ENCODE assay signal across 24 cellular contexts in genomic region chr2:164369416-164369815, GRCh38.
"Had no signal": no experiment of that assay in that cellular context is flagged by ENCODE, and none has a peak within 500 bp of the region (broad histone marks: within the 10 kb centered on the region; RNA-seq: fewer than 3 reads in every experiment).

No MANE protein-coding gene starts in this region.

- H3K9me3 ChIP-seq: esophagus muscularis mucosa, gastroesophageal sphincter, ovary, psoas muscle, right lobe of liver had no signal

- DNase-seq: activated CD4-positive, alpha-beta T cell treated with anti-CD3 and anti-CD28 coated beads, Interleukin-2, amount 10 ng/mL, durations not matched to agents 7 days and 5 days; activated CD8-positive, alpha-beta T cell treated with anti-CD3 and anti-CD28 coated beads, Interleukin-2, amount 10 ng/mL, durations not matched to agents 7 days and 5 days; activated naive CD4-positive, alpha-beta T cell treated with anti-CD3 and anti-CD28 coated beads for 36 hours; activated T-cell treated with anti-CD3 and anti-CD28 coated beads, Interleukin-2, amount 50 U/mL, for 24 hours; anterior cingulate cortex; cerebellar nuclear complex; effector memory CD4-positive, alpha-beta T cell; heart right ventricle; immature natural killer cell; kidney glomerular epithelial cell; left ventricle myocardium superior; naive B cell; ovary; psoas muscle; right lobe of liver; stimulated activated CD4-positive, alpha-beta T cell treated with anti-CD3 and anti-CD28 coated beads, Interleukin-4, amount 100 ng/mL, for 24 hours had no signal

- H3K27ac Mint-ChIP-seq: activated CD4-positive, alpha-beta T cell treated with anti-CD3 and anti-CD28 coated beads, Interleukin-2, amount 10 ng/mL, durations not matched to agents 7 days and 5 days; activated CD8-positive, alpha-beta T cell treated with anti-CD3 and anti-CD28 coated beads, Interleukin-2, amount 10 ng/mL, durations not matched to agents 7 days and 5 days; activated naive CD4-positive, alpha-beta T cell treated with anti-CD3 and anti-CD28 coated beads for 36 hours; activated T-cell treated with anti-CD3 and anti-CD28 coated beads, Interleukin-2, amount 50 U/mL, for 24 hours; dendritic cell treated with granulocyte-macrophage colony-stimulating factor and Interleukin-4, amounts not matched to agents 40 ng/mL and 50 ng/mL, for 4 days; immature natural killer cell; memory B cell; naive B cell; stimulated activated memory B cell treated with anti-CD40 and anti-IgM and Interleukin-4, amounts not matched to agents 10 μg/mL and 1 μg/mL and 100 μg/mL, for 72 hours; T-helper 1 cell treated with Interleukin-12 subunit alpha and Interleukin-12 subunit beta and Interleukin-4 antibody, amounts not matched to agents 30 μg/mL and 1 μg/mL, for 36 hours had no signal

- ATAC-seq: activated CD4-positive, CD25-positive, alpha-beta regulatory T cell treated with anti-CD3 and anti-CD28 coated beads, Interleukin-2, amount 50 U/mL, for 24 hours; activated CD8-positive, alpha-beta T cell treated with anti-CD3 and anti-CD28 coated beads, Interleukin-2, amount 10 ng/mL, durations not matched to agents 7 days and 5 days; gastroesophageal sphincter; heart right ventricle; left ventricle myocardium superior; psoas muscle; right lobe of liver; stimulated activated memory B cell treated with anti-CD40 and anti-IgM and Interleukin-4, amounts not matched to agents 10 μg/mL and 1 μg/mL and 100 μg/mL, for 72 hours had no signal

- H3K4me3 Mint-ChIP-seq: activated CD4-positive, alpha-beta T cell treated with anti-CD3 and anti-CD28 coated beads, Interleukin-2, amount 10 ng/mL, durations not matched to agents 7 days and 5 days; activated CD8-positive, alpha-beta T cell treated with anti-CD3 and anti-CD28 coated beads, Interleukin-2, amount 10 ng/mL, durations not matched to agents 7 days and 5 days; activated naive CD4-positive, alpha-beta T cell treated with anti-CD3 and anti-CD28 coated beads for 36 hours; activated T-cell treated with anti-CD3 and anti-CD28 coated beads, Interleukin-2, amount 50 U/mL, for 24 hours; dendritic cell treated with granulocyte-macrophage colony-stimulating factor and Interleukin-4, amounts not matched to agents 40 ng/mL and 50 ng/mL, for 4 days; immature natural killer cell; memory B cell; naive B cell; stimulated activated memory B cell treated with anti-CD40 and anti-IgM and Interleukin-4, amounts not matched to agents 10 μg/mL and 1 μg/mL and 100 μg/mL, for 72 hours; T-helper 1 cell treated with Interleukin-12 subunit alpha and Interleukin-12 subunit beta and Interleukin-4 antibody, amounts not matched to agents 30 μg/mL and 1 μg/mL, for 36 hours had no signal

- H3K4me2 ChIP-seq: smooth muscle cell had no signal

- H3K36me3 Mint-ChIP-seq: immature natural killer cell; memory B cell; naive B cell; stimulated activated memory B cell treated with anti-CD40 and anti-IgM and Interleukin-4, amounts not matched to agents 10 μg/mL and 1 μg/mL and 100 μg/mL, for 72 hours had no signal

- H3K27me3 ChIP-seq: esophagus muscularis mucosa, gastroesophageal sphincter, heart right ventricle, ovary, right lobe of liver had no signal

- H3K27ac ChIP-seq: esophagus muscularis mucosa, gastroesophageal sphincter, heart right ventricle, ovary, psoas muscle, right lobe of liver had no signal

- H3K4me1 Mint-ChIP-seq: activated CD4-positive, alpha-beta T cell treated with anti-CD3 and anti-CD28 coated beads, Interleukin-2, amount 10 ng/mL, durations not matched to agents 7 days and 5 days; immature natural killer cell; memory B cell; naive B cell; stimulated activated memory B cell treated with anti-CD40 and anti-IgM and Interleukin-4, amounts not matched to agents 10 μg/mL and 1 μg/mL and 100 μg/mL, for 72 hours had no signal

- H3K4me1 ChIP-seq: heart right ventricle, psoas muscle, right lobe of liver had no signal

- H3K27me3 Mint-ChIP-seq: activated CD4-positive, alpha-beta T cell treated with anti-CD3 and anti-CD28 coated beads, Interleukin-2, amount 10 ng/mL, durations not matched to agents 7 days and 5 days; activated T-cell treated with anti-CD3 and anti-CD28 coated beads, Interleukin-2, amount 50 U/mL, for 24 hours; dendritic cell treated with granulocyte-macrophage colony-stimulating factor and Interleukin-4, amounts not matched to agents 40 ng/mL and 50 ng/mL, for 4 days; memory B cell; naive B cell; stimulated activated memory B cell treated with anti-CD40 and anti-IgM and Interleukin-4, amounts not matched to agents 10 μg/mL and 1 μg/mL and 100 μg/mL, for 72 hours had no signal
